Comparison of ENCODE assay signal across 8 cellular contexts in genomic region chr2:27070653-27071276, GRCh38. TPM values are rescaled to one million over a fixed set of nuclear protein-coding genes. Genes with fewer than 3 reads are reported as not detected.
DNase-seq lines count a peak whose midpoint lies in the region; TF ChIP-seq lines count a peak whose summit lies in the region.

No MANE protein-coding gene starts in this region.

- no peak for TF ChIP-seq CTCF in LNCaP clone FGC (IDR thresholded peaks at IDR 0.05; ENCODE audit: control insufficient read depth, extremely low read depth, insufficient read depth)

- no peak overlapping the region for H2AFZ ChIP-seq in neuron (ENCODE audit: low read depth, low read length)

- CTCF ChIA-PET in CD8-positive, alpha-beta memory T cell (lab: Charles Lee), result interaction anchor here (1.0 to 1.7 kb wide), 6 partner anchors 8 to 20 kb away, joined by 3 to 11 read pairs (median 4); partner anchors contain the start of genes AGBL5 and KHK

- no peaks in the 10 kb centered on the region for H3K27me3 ChIP-seq in CD8-positive, alpha-beta memory T cell (ENCODE audit: insufficient read depth, low read length, poor library complexity, severe bottlenecking)
- no peaks in the 10 kb centered on the region for H3K27me3 ChIP-seq in effector memory CD4-positive, alpha-beta T cell (replicated peaks; ENCODE audit: control insufficient read depth, insufficient read depth, low read length, poor library complexity, severe bottlenecking)
- no peaks in the 10 kb centered on the region for H3K27me3 ChIP-seq in neuron (ENCODE audit: insufficient read depth, low read length)

- peaks cover 26% of the 10 kb centered on the region for H3K36me3 ChIP-seq in CD8-positive, alpha-beta memory T cell (ENCODE audit: insufficient read depth, low read length)
- peaks cover 16% of the 10 kb centered on the region for H3K36me3 ChIP-seq in effector memory CD4-positive, alpha-beta T cell (ENCODE audit: control insufficient read depth, insufficient read depth, low read length)
- H3K36me3 ChIP-seq in neuron (ENCODE audit: insufficient read depth, low read length), result peaks cover 42% of the 10 kb centered on the region

- POLR2A ChIA-PET in CD8-positive, alpha-beta memory T cell (lab: Charles Lee), result interaction anchor here (0.6 to 2.8 kb wide), 12 partner anchors 9 to 702 kb away, joined by 3 to 58 read pairs (median 5); partner anchors contain the start of genes ABHD1, AGBL5, ATRAID and KHK

- H3K4me1 Mint-ChIP-seq in CD8-positive, alpha-beta memory T cell, result peaks cover 56 to 81% (median 74%) of the 10 kb centered on the region in 3 donors

- H3K4me3 ChIP-seq in CD8-positive, alpha-beta memory T cell (ENCODE audit: low read length), result peak overlapping the region; percentile 82
- H3K4me3 ChIP-seq in LNCaP clone FGC (ENCODE audit: low read depth, low read length) (peak overlapping the region; percentile 88), neuron (ENCODE audit: low read length) (peak overlapping the region; percentile 92)
- H3K4me3 ChIP-seq in effector memory CD4-positive, alpha-beta T cell (ENCODE audit: insufficient read depth, low read depth, low read length, poor library complexity, severe bottlenecking), result peak overlapping the region; percentile 77

- H3K4me3 Mint-ChIP-seq in CD8-positive, alpha-beta memory T cell, result peak overlapping the region; percentile 91 to 98 (median 97)

- H3K27ac ChIP-seq in CD8-positive, alpha-beta memory T cell (ENCODE audit: low read depth, low read length), result peak overlapping the region; percentile 96
- H3K27ac ChIP-seq in effector memory CD4-positive, alpha-beta T cell (ENCODE audit: insufficient read depth, low read length, poor library complexity, severe bottlenecking), result peak overlapping the region; percentile 94

- H3K9me3 Mint-ChIP-seq in CD8-positive, alpha-beta memory T cell, result no peaks in the 10 kb centered on the region

- no peak for TF ChIP-seq POLR2A in erythroblast (IDR thresholded peaks at IDR 0.05; ENCODE audit: low read length)

- peaks cover 37% of the 10 kb centered on the region for H3K4me1 ChIP-seq in CD8-positive, alpha-beta memory T cell (ENCODE audit: insufficient read depth, low read length)
- peaks cover 31% of the 10 kb centered on the region for H3K4me1 ChIP-seq in effector memory CD4-positive, alpha-beta T cell (ENCODE audit: control insufficient read depth, insufficient read depth, low read length, poor library complexity, severe bottlenecking)
- peaks cover 25% of the 10 kb centered on the region for H3K4me1 ChIP-seq in neuron (ENCODE audit: insufficient read depth, low read length)

- H3K27ac Mint-ChIP-seq in CD8-positive, alpha-beta memory T cell, result peak overlapping the region; percentile 88 to 99 (median 98)

- no peaks in the 10 kb centered on the region for H3K9me3 ChIP-seq in CD8-positive, alpha-beta memory T cell (ENCODE audit: low read length)
- no peaks in the 10 kb centered on the region for H3K9me3 ChIP-seq in effector memory CD4-positive, alpha-beta T cell (ENCODE audit: control insufficient read depth, low read length)
- no peaks in the 10 kb centered on the region for H3K9me3 ChIP-seq in neuron (ENCODE audit: low read length)

- H3K36me3 Mint-ChIP-seq in CD8-positive, alpha-beta memory T cell, result peaks cover 0 to 45% (median 6%) of the 10 kb centered on the region in 3 donors

- DNase-seq in CD8-positive, alpha-beta memory T cell, result no peak
- DNase-seq in LNCaP clone FGC (ENCODE audit: low read depth) (no peak), erythroblast (lab: John Stamatoyannopoulos, UW) (no peak), DMS153 (lab: John Stamatoyannopoulos, UW) (no peak), RPMI8226 (no peak)
- no peak for DNase-seq in effector memory CD4-positive, alpha-beta T cell
- DNase-seq in activated CD4-positive, CD25-positive, alpha-beta regulatory T cell treated with anti-CD3 and anti-CD28 coated beads, Interleukin-2, amount 50 U/mL, for 72 hours, result no peak

- H3K27me3 Mint-ChIP-seq in CD8-positive, alpha-beta memory T cell, result no peaks in the 10 kb centered on the region

RNA-seq across cellular contexts. Expression of gene OST4, which starts 0.7 kb away (rescaled TPM):
- 100 to 1,000 TPM; 346 to 353 TPM for total RNA-seq in CD8-positive, alpha-beta memory T cell
- 907 TPM for polyA plus RNA-seq in CD8-positive, alpha-beta memory T cell

RNA-seq across cellular contexts. Expression of gene EMILIN1, which starts 7.7 kb away (rescaled TPM):
- total RNA-seq in CD8-positive, alpha-beta memory T cell, result under 1 TPM; 0.79 to 0.89 TPM
- 0.85 TPM for polyA plus RNA-seq in CD8-positive, alpha-beta memory T cell

RNA-seq across cellular contexts. Expression of gene KHK, which starts 15.8 kb away (rescaled TPM):
- 10 to 100 TPM; 14.5 to 17.8 TPM for total RNA-seq in CD8-positive, alpha-beta memory T cell
- polyA plus RNA-seq in CD8-positive, alpha-beta memory T cell, result 6.5 TPM

RNA-seq across cellular contexts. Expression of gene AGBL5, which starts 19.3 kb away (rescaled TPM):
- total RNA-seq in CD8-positive, alpha-beta memory T cell, result 10 to 100 TPM; 16.0 to 17.3 TPM
- polyA plus RNA-seq in CD8-positive, alpha-beta memory T cell, result 11.5 TPM

RNA-seq across cellular contexts. Expression of gene TMEM214, which starts 38.0 kb away (rescaled TPM):
- total RNA-seq in CD8-positive, alpha-beta memory T cell, result 10 to 100 TPM; 67.6 to 71.7 TPM
- 36.3 TPM for polyA plus RNA-seq in CD8-positive, alpha-beta memory T cell
